Comparison of ENCODE assay signal across 11 cellular contexts in the genomic region with DNA sequence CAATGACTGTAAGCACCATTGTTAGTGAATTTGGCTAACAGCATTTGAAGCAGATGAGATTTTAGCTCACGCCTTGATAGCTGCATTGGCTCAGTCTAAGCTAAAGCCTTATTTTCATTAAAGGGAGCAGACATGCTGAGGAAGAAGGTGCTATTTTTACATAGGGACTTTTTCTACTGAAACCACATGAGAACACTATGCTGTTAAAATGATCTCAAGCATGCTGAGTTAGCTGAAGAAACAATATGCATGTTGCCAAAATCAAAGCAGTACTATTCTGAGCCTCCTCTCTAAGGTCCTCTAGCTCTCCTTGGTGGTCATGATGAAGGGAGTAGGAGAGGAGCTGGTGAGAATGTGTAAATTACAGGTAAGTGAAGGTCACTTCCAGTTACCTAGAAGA.
DNase-seq lines count a peak whose midpoint lies in the region; ATAC-seq and TF ChIP-seq lines count a peak whose summit lies in the region.
"Had no signal": no experiment of that assay in that cellular context is flagged by ENCODE, and none has a peak within 500 bp of the region (broad histone marks: within the 10 kb centered on the region; RNA-seq: fewer than 3 reads in every experiment).

No MANE protein-coding gene starts in this region.

- peaks cover 2% of the 10 kb centered on the region for H3K27me3 Mint-ChIP-seq in activated CD4-positive, alpha-beta T cell treated with anti-CD3 and anti-CD28 coated beads for 36 hours

- H2AFZ ChIP-seq in SU-DHL-6 (ENCODE audit: low read depth, low read length, severe bottlenecking) = peak overlapping the region; percentile 31

- no peaks in the 10 kb centered on the region for H3K36me3 ChIP-seq in SU-DHL-6 (ENCODE audit: low read length)
- no peaks in the 10 kb centered on the region for H3K36me3 ChIP-seq in thoracic aorta
- H3K36me3 ChIP-seq in colonic mucosa = no peaks in the 10 kb centered on the region

- no peak overlapping the region for H3K4me3 Mint-ChIP-seq in activated CD4-positive, alpha-beta T cell treated with anti-CD3 and anti-CD28 coated beads for 36 hours

- H3K4me1 Mint-ChIP-seq in activated CD4-positive, alpha-beta T cell treated with anti-CD3 and anti-CD28 coated beads for 36 hours = peaks cover 8% of the 10 kb centered on the region

- TF ChIP-seq CTCF in SU-DHL-6 (IDR thresholded peaks at IDR 0.05; ENCODE audit: insufficient read depth, low read length, poor library complexity, severe bottlenecking) = no peak
- peak; percentile 12 for TF ChIP-seq CTCF in thoracic aorta (IDR thresholded peaks at IDR 0.05)
- TF ChIP-seq CTCF in colonic mucosa (IDR thresholded peaks at IDR 0.05) = no peak

- POLR2A ChIA-PET in activated CD4-positive, alpha-beta T cell treated with anti-CD3 and anti-CD28 coated beads for 36 hours (lab: Charles Lee) = no interaction called here

- no peak overlapping the region for H3K4me3 ChIP-seq in SU-DHL-6 (ENCODE audit: insufficient read depth, low read length, poor library complexity, severe bottlenecking)
- H3K4me3 ChIP-seq in thoracic aorta = no peak overlapping the region
- H3K4me3 ChIP-seq in colonic mucosa = no peak overlapping the region

- intact Hi-C loops in activated CD4-positive, alpha-beta T cell treated with anti-CD3 and anti-CD28 coated beads for 36 hours (cut with DNase I, micrococcal nuclease) = no loop called here
- intact Hi-C loops in colonic mucosa (cut with DNase I) = no loop called here

- H3K9me3 Mint-ChIP-seq in activated CD4-positive, alpha-beta T cell treated with anti-CD3 and anti-CD28 coated beads for 36 hours (ENCODE audit: low read depth) = no peaks in the 10 kb centered on the region

- no peaks in the 10 kb centered on the region for H3K79me2 ChIP-seq in SU-DHL-6 (ENCODE audit: insufficient read depth, low read length)

- H3K4me2 ChIP-seq in SU-DHL-6 (ENCODE audit: low read depth, low read length, poor library complexity, severe bottlenecking) = peak overlapping the region; percentile 52

- H3K27me3 ChIP-seq in SU-DHL-6 (ENCODE audit: low read length) (no peaks in the 10 kb centered on the region), thoracic aorta (replicated peaks; ENCODE audit: insufficient read depth) (no peaks in the 10 kb centered on the region), colonic mucosa (no peaks in the 10 kb centered on the region)

- H3K36me3 Mint-ChIP-seq in activated CD4-positive, alpha-beta T cell treated with anti-CD3 and anti-CD28 coated beads for 36 hours (ENCODE audit: low read depth) = no peaks in the 10 kb centered on the region

- CTCF ChIA-PET in activated CD4-positive, alpha-beta T cell treated with anti-CD3 and anti-CD28 coated beads for 36 hours (lab: Charles Lee) = no interaction called here

- no peak overlapping the region for H3K27ac Mint-ChIP-seq in activated CD4-positive, alpha-beta T cell treated with anti-CD3 and anti-CD28 coated beads for 36 hours

- no peaks in the 10 kb centered on the region for H4K20me1 ChIP-seq in SU-DHL-6 (ENCODE audit: low read depth, low read length)

- peaks cover 16% of the 10 kb centered on the region; the same call in 1 of the 2 replicates for H3F3A ChIP-seq in SU-DHL-6 (ENCODE audit: insufficient read depth)

- no peaks in the 10 kb centered on the region for H3K9me3 ChIP-seq in SU-DHL-6 (ENCODE audit: insufficient read depth, low read length)
- H3K9me3 ChIP-seq in thoracic aorta = no peaks in the 10 kb centered on the region
- no peaks in the 10 kb centered on the region for H3K9me3 ChIP-seq in colonic mucosa

- H3K27ac ChIP-seq in SU-DHL-6 (ENCODE audit: low read depth, low read length) (peak overlapping the region; percentile 89), thoracic aorta (no peak overlapping the region), colonic mucosa (no peak overlapping the region)
- H3K27ac ChIP-seq: 22Rv1 had no signal

- H3K4me1 ChIP-seq in thoracic aorta (ENCODE audit: control insufficient read depth in 1 of 2, low read depth in 2 of 2) = peaks cover 10 to 13% of the 10 kb centered on the region in 2 donors
- H3K4me1 ChIP-seq in colonic mucosa = no peaks in the 10 kb centered on the region

- no peak for DNase-seq in activated CD4-positive, alpha-beta T cell treated with anti-CD3 and anti-CD28 coated beads for 36 hours
- DNase-seq in activated CD4-positive, alpha-beta T cell treated with anti-CD3 and anti-CD28 coated beads, Interleukin-2, amount 50 U/mL, for 4 hours = no peak
- DNase-seq in thoracic aorta (ENCODE audit: low spot score) (no peak), colonic mucosa (no peak), NCI-H2171 (lab: John Stamatoyannopoulos, UW) (no peak)
- DNase-seq: NCI-H2107, T-helper 9 cell had no signal

- H3K9ac ChIP-seq in SU-DHL-6 (ENCODE audit: low read length) (peak overlapping the region; percentile 30), colonic mucosa (ENCODE audit: low read depth in 2 of 2, low read length in 2 of 2) (no peak overlapping the region)

- H3K9me2 ChIP-seq in SU-DHL-6 (replicated peaks; ENCODE audit: insufficient read depth, low read length) = no peaks in the 10 kb centered on the region

- peak; percentile 19 for ATAC-seq in activated CD4-positive, alpha-beta T cell treated with anti-CD3 and anti-CD28 coated beads for 36 hours
- ATAC-seq in HG02885 (IDR thresholded peaks at IDR 0.05; ENCODE audit: poor library complexity, unreplicated experiment) (peak; percentile 96), thoracic aorta (ENCODE audit: insufficient number of reproducible peaks, low FRiP score, low read depth) (peak; percentile 84), esophagus mucosa (no peak)
